ENCODE assay signal across 9 cellular contexts in the genomic region with DNA sequence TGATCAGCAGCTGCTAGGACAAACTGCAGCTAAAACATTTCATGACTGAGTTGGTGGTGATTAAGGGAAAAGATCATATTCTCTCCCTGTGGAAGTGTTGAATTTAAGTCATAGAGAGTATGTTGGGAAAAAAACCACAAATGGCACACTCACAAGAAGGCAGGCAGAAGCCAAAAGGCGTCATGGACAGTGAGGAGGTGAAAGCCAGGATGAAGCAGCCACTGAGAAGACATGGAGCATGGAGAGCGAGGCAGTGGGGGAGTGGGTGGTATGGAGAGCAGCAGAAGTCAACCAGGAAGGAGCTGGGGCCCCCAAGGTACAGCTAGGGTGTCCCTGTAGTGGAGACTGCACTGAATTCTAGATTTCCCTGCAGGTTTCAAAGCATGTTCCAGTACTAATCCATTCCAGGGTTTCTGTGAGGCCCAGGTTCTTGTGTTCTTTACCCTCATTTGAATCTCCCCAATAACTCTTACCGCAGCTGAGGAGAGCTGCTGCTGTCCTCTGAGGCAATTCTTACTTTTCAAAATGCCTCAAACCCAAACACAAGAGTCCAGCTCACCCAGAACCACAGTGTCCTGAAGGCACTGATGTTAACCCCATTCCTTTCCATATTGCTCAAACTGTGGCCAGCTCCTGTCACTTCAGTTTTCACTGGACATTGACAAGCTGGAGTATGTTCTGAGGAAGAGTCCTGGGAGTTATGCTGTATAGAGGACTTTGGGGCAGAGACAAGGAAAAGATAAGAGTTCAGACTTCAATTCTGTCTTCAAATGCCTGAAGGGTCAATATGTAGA.
DNase-seq lines count a peak whose midpoint lies in the region; ATAC-seq, FAIRE-seq and TF ChIP-seq lines count a peak whose summit lies in the region.
"Had no signal": no experiment of that assay in that cellular context is flagged by ENCODE, and none has a peak within 500 bp of the region (broad histone marks: within the 10 kb centered on the region; RNA-seq: fewer than 3 reads in every experiment).

No MANE protein-coding gene starts in this region.

- no peaks in the 10 kb centered on the region for H3K79me2 ChIP-seq in OCI-LY7 (ENCODE audit: insufficient read depth, low read depth, low read length)

- H3K27ac ChIP-seq in OCI-LY7 (ENCODE audit: low read depth, low read length, poor library complexity, severe bottlenecking), result peak overlapping the region; percentile 95
- H3K27ac ChIP-seq in mucosa of rectum (ENCODE audit: low read depth in 2 of 2, low read length in 2 of 2), result peak overlapping the region; percentile 60 to 71
- H3K27ac ChIP-seq in upper lobe of right lung, result no peak overlapping the region
- H3K27ac ChIP-seq: pancreas had no signal

- H3K4me1 Mint-ChIP-seq in activated naive CD4-positive, alpha-beta T cell treated with anti-CD3 and anti-CD28 coated beads, Interleukin-2, amount 10 ng/mL, durations not matched to agents 7 days and 5 days, result no peaks in the 10 kb centered on the region

- no peak for FAIRE-seq in urothelium cell line (lab: Jason Lieb, UNC)
- FAIRE-seq: pancreas had no signal

- POLR2A ChIA-PET in OCI-LY7 (lab: Charles Lee), result interaction anchor here (0.5 to 2.1 kb wide), 11 partner anchors 10 to 365 kb away, joined by 3 to 12 read pairs (median 4); no protein-coding TSS in a partner anchor

- no peak overlapping the region for H3K9ac ChIP-seq in mucosa of rectum (ENCODE audit: low read depth in 1 of 2, low read length in 2 of 2)

- no peaks in the 10 kb centered on the region for H3K27me3 Mint-ChIP-seq in activated naive CD4-positive, alpha-beta T cell treated with anti-CD3 and anti-CD28 coated beads, Interleukin-2, amount 10 ng/mL, durations not matched to agents 7 days and 5 days

- H3K9me2 ChIP-seq in OCI-LY7 (ENCODE audit: insufficient read depth, low read length), result no peaks in the 10 kb centered on the region

- H3K9me3 ChIP-seq in OCI-LY7 (ENCODE audit: low read length) (peaks cover 16% of the 10 kb centered on the region; the same call in 1 of the 2 replicates), mucosa of rectum (ENCODE audit: control insufficient read depth in 2 of 2, low read length in 2 of 2) (no peaks in the 10 kb centered on the region), upper lobe of right lung (no peaks in the 10 kb centered on the region)
- H3K9me3 ChIP-seq: pancreas had no signal

- H3K36me3 ChIP-seq in OCI-LY7 (ENCODE audit: insufficient read depth, low read length) (peaks cover 5% of the 10 kb centered on the region), mucosa of rectum (ENCODE audit: control insufficient read depth in 2 of 2, insufficient read depth in 2 of 2, low read length in 2 of 2) (no peaks in the 10 kb centered on the region), upper lobe of right lung (no peaks in the 10 kb centered on the region)
- H3K36me3 ChIP-seq: pancreas had no signal

- BruUV-seq in OCI-LY7 (replicated peaks; lab: Mats Ljungman, UMichigan), result no TSS peak

- intact Hi-C loops in OCI-LY7 (cut with micrococcal nuclease; ENCODE audit: unreplicated experiment), result loop anchor here (5.0 kb wide), 2 partner anchors 175 to 190 kb away; partner anchors contain the start of gene E2F8
- intact Hi-C loops in upper lobe of right lung (cut with DNase I), result no loop called here

- H2AFZ ChIP-seq in OCI-LY7 (ENCODE audit: low read length), result peak overlapping the region; percentile 89

- peaks cover 2 to 3% of the 10 kb centered on the region in 2 donors for H3K27me3 ChIP-seq in mucosa of rectum (ENCODE audit: control insufficient read depth in 2 of 2, insufficient read depth in 2 of 2, low read length in 2 of 2)
- H3K27me3 ChIP-seq in upper lobe of right lung, result no peaks in the 10 kb centered on the region
- H3K27me3 ChIP-seq: pancreas had no signal

- H3K27ac Mint-ChIP-seq in activated naive CD4-positive, alpha-beta T cell treated with anti-CD3 and anti-CD28 coated beads, Interleukin-2, amount 10 ng/mL, durations not matched to agents 7 days and 5 days, result no peak overlapping the region

- no peaks in the 10 kb centered on the region for H3K36me3 Mint-ChIP-seq in activated naive CD4-positive, alpha-beta T cell treated with anti-CD3 and anti-CD28 coated beads, Interleukin-2, amount 10 ng/mL, durations not matched to agents 7 days and 5 days

- H3K4me2 ChIP-seq in OCI-LY7 (ENCODE audit: low read length), result peak overlapping the region; percentile 82

- H3K4me3 ChIP-seq in OCI-LY7 (ENCODE audit: low read depth, low read length, poor library complexity, severe bottlenecking), result peak overlapping the region; percentile 63
- H3K4me3 ChIP-seq in mucosa of rectum (ENCODE audit: low read length in 2 of 2), result peak overlapping the region in 1 of 2 donors; percentile 21
- H3K4me3 ChIP-seq in upper lobe of right lung, result no peak overlapping the region
- H3K4me3 ChIP-seq: pancreas had no signal

- H3K9me3 Mint-ChIP-seq in activated naive CD4-positive, alpha-beta T cell treated with anti-CD3 and anti-CD28 coated beads, Interleukin-2, amount 10 ng/mL, durations not matched to agents 7 days and 5 days, result no peaks in the 10 kb centered on the region

- no peak for TF ChIP-seq CTCF in OCI-LY7 (conservative IDR thresholded peaks at IDR 0.05; ENCODE audit: low read length)
- TF ChIP-seq CTCF in upper lobe of right lung (IDR thresholded peaks at IDR 0.05), result no peak

- H3K4me1 ChIP-seq in OCI-LY7 (ENCODE audit: insufficient read depth, low read length, poor library complexity, severe bottlenecking) (peaks cover 93% of the 10 kb centered on the region), mucosa of rectum (ENCODE audit: control insufficient read depth in 2 of 2, insufficient read depth in 2 of 2, low read length in 2 of 2) (no peaks in the 10 kb centered on the region), upper lobe of right lung (peaks cover 9% of the 10 kb centered on the region)

- CTCF ChIA-PET in OCI-LY7 (lab: Charles Lee; ENCODE audit: unreplicated experiment), result no interaction called here
- CTCF ChIA-PET in activated naive CD4-positive, alpha-beta T cell treated with anti-CD3 and anti-CD28 coated beads, Interleukin-2, amount 10 ng/mL, durations not matched to agents 7 days and 5 days (lab: Charles Lee), result interaction anchor here (0.6 kb wide), 1 partner anchor 1780 kb away, joined by 3 read pairs; no protein-coding TSS in a partner anchor

- H3K4me3 Mint-ChIP-seq in activated naive CD4-positive, alpha-beta T cell treated with anti-CD3 and anti-CD28 coated beads, Interleukin-2, amount 10 ng/mL, durations not matched to agents 7 days and 5 days, result no peak overlapping the region

- ATAC-seq in GM18868 (IDR thresholded peaks at IDR 0.05; ENCODE audit: unreplicated experiment) (peak; percentile 47), HG02678 (IDR thresholded peaks at IDR 0.05; ENCODE audit: unreplicated experiment) (peak; percentile 67), upper lobe of right lung (no peak)

- DNase-seq in OCI-LY7 (ENCODE audit: low spot score) (peak; percentile 77), upper lobe of right lung (no peak), NCI-H69 (lab: John Stamatoyannopoulos, UW) (no peak), urothelium cell line (ENCODE audit: low spot score) (no peak)
- DNase-seq in activated naive CD4-positive, alpha-beta T cell treated with anti-CD3 and anti-CD28 coated beads, Interleukin-2, amount 10 ng/mL, durations not matched to agents 7 days and 5 days, result no peak

- H4K20me1 ChIP-seq in OCI-LY7 (ENCODE audit: insufficient read depth, low read length), result no peaks in the 10 kb centered on the region
